ENCODE assay signal across 22 cellular contexts in genomic region chr11:70525006-70525405, GRCh38.
DNase-seq lines count a peak whose midpoint lies in the region; ATAC-seq, FAIRE-seq and TF ChIP-seq lines count a peak whose summit lies in the region.
"Had no signal": no experiment of that assay in that cellular context is flagged by ENCODE, and none has a peak within 500 bp of the region (broad histone marks: within the 10 kb centered on the region; RNA-seq: fewer than 3 reads in every experiment).

No MANE protein-coding gene starts in this region.

- H3K36me3 ChIP-seq in bronchial epithelial cell (ENCODE audit: control insufficient read depth, insufficient read depth, low read length) (no peaks in the 10 kb centered on the region), neuronal stem cell (replicated peaks in 1 of 2; ENCODE audit: control insufficient read depth in 2 of 2, insufficient read depth in 2 of 2, low read length in 2 of 2) (no peaks in the 10 kb centered on the region)
- H3K36me3 ChIP-seq: suprapubic skin had no signal

- no peak overlapping the region for H3K4ac ChIP-seq in neuronal stem cell (ENCODE audit: low read length)

- H3K18ac ChIP-seq in neuronal stem cell (ENCODE audit: low read length), result peak overlapping the region; percentile 85

- peak overlapping the region; percentile 63 for H2BK120ac ChIP-seq in neuronal stem cell (ENCODE audit: low read depth, low read length)

- H2AK5ac ChIP-seq in neuronal stem cell (ENCODE audit: low read depth, low read length), result peak overlapping the region; percentile 94

- H3K4me3 ChIP-seq in bronchial epithelial cell (ENCODE audit: low read depth, low read length), result no peak overlapping the region
- H3K4me3 ChIP-seq in neuronal stem cell (ENCODE audit: low read length in 2 of 2), result no peak overlapping the region
- H3K4me3 ChIP-seq: dorsolateral prefrontal cortex, suprapubic skin had no signal

- no peak overlapping the region for H3K27ac ChIP-seq in neuronal stem cell (replicated peaks; ENCODE audit: low read length)
- H3K27ac ChIP-seq: suprapubic skin had no signal

- no peak overlapping the region for H3K23ac ChIP-seq in neuronal stem cell (ENCODE audit: low read depth, low read length, poor library complexity)

- H2BK12ac ChIP-seq in neuronal stem cell (ENCODE audit: low read length), result no peak overlapping the region

- peaks cover 35 to 58% of the 10 kb centered on the region in 2 donors for H3K4me1 ChIP-seq in neuronal stem cell (ENCODE audit: control insufficient read depth in 2 of 2, insufficient read depth in 1 of 2, low read depth in 1 of 2, low read length in 2 of 2)

- no peak overlapping the region for H4K91ac ChIP-seq in neuronal stem cell (ENCODE audit: low read depth, low read length, poor library complexity)

- no peak overlapping the region for H2BK5ac ChIP-seq in neuronal stem cell (ENCODE audit: low read length)

- H3K79me1 ChIP-seq in neuronal stem cell (ENCODE audit: low read depth, low read length), result peaks cover 3% of the 10 kb centered on the region

- no peak for ATAC-seq in GM21526 (IDR thresholded peaks at IDR 0.05; ENCODE audit: low FRiP score, unreplicated experiment)
- ATAC-seq: activated T-cell treated with anti-CD3 and anti-CD28 coated beads, Interleukin-2, amount 50 U/mL, for 72 hours; Panc1 had no signal

- H3K9ac ChIP-seq in neuronal stem cell (ENCODE audit: low read depth, low read length, poor library complexity), result no peak overlapping the region

- H4K8ac ChIP-seq in neuronal stem cell (ENCODE audit: low read depth, low read length), result no peak overlapping the region

- no peak for FAIRE-seq in bronchial epithelial cell (lab: Jason Lieb, UNC)

- DNase-seq in SHP77 (lab: John Stamatoyannopoulos, UW) (peak; percentile 34 to 41), SHP77 treated with DMSO at 0.1 percent for 48 hours (lab: John Stamatoyannopoulos, UW) (no peak), NCI-H2196 (lab: John Stamatoyannopoulos, UW; ENCODE audit: unreplicated experiment) (peak; percentile 51), bronchial epithelial cell (ENCODE audit: low read depth) (peak; percentile 52), neuronal stem cell (ENCODE audit: low spot score) (no peak), NK-92 (lab: John Stamatoyannopoulos, UW; ENCODE audit: unreplicated experiment) (no peak), DMS 273 treated with DMSO at 0.1 percent for 48 hours (lab: John Stamatoyannopoulos, UW) (no peak)
- DNase-seq: activated CD4-positive, CD25-positive, alpha-beta regulatory T cell treated with anti-CD3 and anti-CD28 coated beads, Interleukin-2, amount 50 U/mL, for 72 hours; activated naive CD8-positive, alpha-beta T cell treated with anti-CD3 and anti-CD28 coated beads, Interleukin-2, amount 10 ng/mL, durations not matched to agents 7 days and 5 days; activated T-cell treated with anti-CD3 and anti-CD28 coated beads, Interleukin-2, amount 50 U/mL, for 72 hours; C1 segment of cervical spinal cord; DMS53; dorsolateral prefrontal cortex; erythroblast; foreskin melanocyte; H7; kidney glomerular epithelial cell; stimulated activated CD4-positive, alpha-beta T cell treated with anti-CD3 and anti-CD28 coated beads, Interleukin-12 subunit alpha, Interleukin-12 subunit beta, amount 100 ng/mL, for 4 hours; T1000 had no signal

- H2BK15ac ChIP-seq in neuronal stem cell (ENCODE audit: low read length), result no peak overlapping the region

- H3K27me3 ChIP-seq in bronchial epithelial cell (ENCODE audit: control insufficient read depth, insufficient read depth, low read length) (peaks cover 2% of the 10 kb centered on the region), neuronal stem cell (ENCODE audit: control insufficient read depth in 3 of 3, insufficient read depth in 3 of 3, low read depth in 1 of 3, low read length in 3 of 3) (no peaks in the 10 kb centered on the region)

- WGBS in neuronal stem cell (ENCODE audit: extremely low coverage in 2 of 2, insufficient read length in 2 of 2, insufficient replicate concordance in 1 of 2), 2 donors, result no CpG with 5 or more reads among the region's 9 CpGs

- TF ChIP-seq CTCF in bronchial epithelial cell (IDR thresholded peaks at IDR 0.05; ENCODE audit: insufficient read depth, low read length, severe bottlenecking), result no peak

- H3K14ac ChIP-seq in neuronal stem cell (ENCODE audit: low read length), result peak overlapping the region; percentile 13

- no peak overlapping the region for H3K4me2 ChIP-seq in neuronal stem cell (ENCODE audit: insufficient read depth, low read length, poor library complexity, severe bottlenecking)

- H2AFZ ChIP-seq in neuronal stem cell (ENCODE audit: low read length), result no peak overlapping the region

- H3K9me3 ChIP-seq in neuronal stem cell (replicated peaks in 1 of 2; ENCODE audit: control insufficient read depth in 2 of 2, insufficient read depth in 1 of 2, low read depth in 1 of 2, low read length in 2 of 2), result peaks cover 0 to 3% of the 10 kb centered on the region in 2 donors
- H3K9me3 ChIP-seq: suprapubic skin had no signal

Comparison
In these comparisons a context has a peak if more than half of its experiments do, and no peak if none do; other contexts are left out.
1. DNase-seq: peak in SHP77 (2 of 2), NCI-H2196 (single experiment) and bronchial epithelial cell (single experiment); none in SHP77 treated with DMSO at 0.1 percent for 48 hours (single experiment), neuronal stem cell (single experiment), NK-92 (single experiment) and DMS 273 treated with DMSO at 0.1 percent for 48 hours (single experiment).